ENCODE assay signal across 1 cellular context in genomic region chr1:47548188-47548587, GRCh38.
TF ChIP-seq lines count a peak whose summit lies in the region.

No MANE protein-coding gene starts in this region.

TF ChIP-seq in WTC11, 78 proteins besides CTCF, POLR2A, EP300 and RAD21 (continued from another document):
- TF ChIP-seq, protein P1, sequence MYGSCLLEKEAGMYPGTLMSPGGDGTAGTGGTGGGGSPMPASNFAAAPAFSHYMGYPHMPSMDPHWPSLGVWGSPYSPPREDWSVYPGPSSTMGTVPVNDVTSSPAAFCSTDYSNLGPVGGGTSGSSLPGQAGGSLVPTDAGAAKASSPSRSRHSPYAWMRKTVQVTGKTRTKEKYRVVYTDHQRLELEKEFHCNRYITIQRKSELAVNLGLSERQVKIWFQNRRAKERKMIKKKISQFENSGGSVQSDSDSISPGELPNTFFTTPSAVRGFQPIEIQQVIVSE (CRISPR knock-in tag; IDR thresholded peaks at IDR 0.05; ENCODE audit: borderline replicate concordance), result no peak
- no peak for TF ChIP-seq ESRRA (CRISPR knock-in tag; IDR thresholded peaks at IDR 0.05; ENCODE audit: borderline replicate concordance)
- TF ChIP-seq ZNF425 (CRISPR knock-in tag; conservative IDR thresholded peaks at IDR 0.05), result no peak
- no peak for TF ChIP-seq ZBTB21 (CRISPR knock-in tag; IDR thresholded peaks at IDR 0.05; ENCODE audit: borderline replicate concordance)
- no peak for TF ChIP-seq ATF2 (CRISPR knock-in tag; IDR thresholded peaks at IDR 0.05; ENCODE audit: borderline replicate concordance, low read depth)
